8 cellular contexts compared by ENCODE assay signal in the genomic region with DNA sequence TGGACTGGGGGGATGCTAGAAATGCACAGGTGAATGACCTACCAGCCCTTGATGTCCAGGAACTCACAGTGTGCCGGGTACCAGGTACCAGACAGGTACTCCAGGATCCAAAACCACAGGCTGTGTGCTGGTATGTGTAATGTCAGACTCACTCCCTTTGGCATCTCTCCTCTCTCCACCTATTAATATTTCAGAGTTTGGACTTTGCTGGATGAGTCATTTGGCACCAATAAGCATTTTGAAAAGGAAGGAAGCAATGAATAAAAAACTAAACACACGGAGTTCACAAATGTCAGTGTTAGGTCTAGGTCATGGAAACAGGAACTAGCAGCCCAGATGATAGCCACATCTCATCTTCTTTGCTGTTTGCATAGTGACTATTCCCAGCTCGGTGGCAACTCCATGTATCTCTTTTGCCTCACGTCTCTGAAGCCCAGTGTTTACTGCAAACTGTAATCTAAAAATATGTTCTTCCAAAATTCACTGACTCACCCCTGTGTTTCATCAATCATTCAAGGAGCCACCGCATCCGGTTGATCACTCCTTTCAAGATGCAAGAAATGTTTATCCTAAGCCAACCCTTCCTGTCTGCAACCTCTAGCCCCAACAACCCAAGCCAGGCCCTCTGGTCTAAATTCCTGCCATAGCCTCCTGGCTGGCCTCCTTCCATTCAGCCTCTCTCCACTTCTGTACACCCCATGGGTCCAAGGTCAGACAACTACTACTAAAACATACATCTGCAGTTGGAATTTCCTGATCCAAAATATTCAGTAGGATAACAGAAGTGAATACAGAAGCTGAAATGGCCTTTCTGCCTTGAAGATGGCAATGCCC. TPM values are rescaled to one million over a fixed set of nuclear protein-coding genes. Genes with fewer than 3 reads are reported as not detected.
DNase-seq lines count a peak whose midpoint lies in the region; ATAC-seq and TF ChIP-seq lines count a peak whose summit lies in the region.

No MANE protein-coding gene starts in this region.

- peaks cover 20 to 76% (median 50%) of the 10 kb centered on the region in 10 experiments for H3K4me1 ChIP-seq in BLaER1 treated with 17β-estradiol and CSF1 and Interleukin-3, amounts not matched to agents 10 nM and 100 nM
- H3K4me1 ChIP-seq in adipocyte (ENCODE audit: control insufficient read depth, insufficient read depth, low read length) = peaks cover 76% of the 10 kb centered on the region
- H3K4me1 ChIP-seq in hepatocyte (ENCODE audit: insufficient read depth) = peaks cover 27% of the 10 kb centered on the region

- no peak overlapping the region for H2AFZ ChIP-seq in hepatocyte

- WGBS in hepatocyte (ENCODE audit: low lambda C conversion rate, missing lambda C conversion rate) = 65% methylated on average over 6 of the region's 6 CpGs

- TF ChIP-seq CTCF in hepatocyte (IDR thresholded peaks at IDR 0.05; ENCODE audit: poor library complexity) = no peak

- peak overlapping the region in 7 of 11 experiments; percentile 17 to 70 (median 47); a peak in 10 of 22 replicates for H3K9ac ChIP-seq in BLaER1 treated with 17β-estradiol and CSF1 and Interleukin-3, amounts not matched to agents 10 nM and 100 nM
- H3K9ac ChIP-seq in adipocyte (ENCODE audit: low read length) = peak overlapping the region; percentile 67

- ATAC-seq in HG03378 (IDR thresholded peaks at IDR 0.05; ENCODE audit: unreplicated experiment) = no peak
- no peak for ATAC-seq in GM19351 (IDR thresholded peaks at IDR 0.05; ENCODE audit: unreplicated experiment)

- no peaks in the 10 kb centered on the region for H3K36me3 ChIP-seq in BLaER1 treated with 17β-estradiol and CSF1 and Interleukin-3, amounts not matched to agents 10 nM and 100 nM
- peaks cover 9% of the 10 kb centered on the region for H3K36me3 ChIP-seq in adipocyte (ENCODE audit: control insufficient read depth, insufficient read depth, low read length, severe bottlenecking)
- H3K36me3 ChIP-seq in hepatocyte (replicated peaks; ENCODE audit: insufficient read depth, low read depth) = no peaks in the 10 kb centered on the region

- peaks cover 0 to 19% (median 15%) of the 10 kb centered on the region in 11 experiments; a peak in 21 of 22 replicates for H3K27me3 ChIP-seq in BLaER1 treated with 17β-estradiol and CSF1 and Interleukin-3, amounts not matched to agents 10 nM and 100 nM
- H3K27me3 ChIP-seq in adipocyte (replicated peaks; ENCODE audit: control insufficient read depth, insufficient read depth, low read length) = no peaks in the 10 kb centered on the region
- H3K27me3 ChIP-seq in hepatocyte = no peaks in the 10 kb centered on the region

- no peaks in the 10 kb centered on the region for H3K9me2 ChIP-seq in hepatocyte (replicated peaks; ENCODE audit: insufficient read depth)

- H4K20me1 ChIP-seq in BLaER1 treated with 17β-estradiol and CSF1 and Interleukin-3, amounts not matched to agents 10 nM and 100 nM = peaks cover 0 to 7% (median 0%) of the 10 kb centered on the region in 11 experiments; a peak in 2 of 22 replicates
- no peaks in the 10 kb centered on the region for H4K20me1 ChIP-seq in hepatocyte (ENCODE audit: insufficient read depth, poor library complexity, severe bottlenecking)

- H3K27ac ChIP-seq in BLaER1 treated with 17β-estradiol and CSF1 and Interleukin-3, amounts not matched to agents 10 nM and 100 nM = peak overlapping the region; percentile 26 to 85 (median 66); a peak in 19 of 22 replicates
- H3K27ac ChIP-seq in hepatocyte = peak overlapping the region; percentile 40

- H3K9me3 ChIP-seq in BLaER1 treated with 17β-estradiol and CSF1 and Interleukin-3, amounts not matched to agents 10 nM and 100 nM (replicated peaks in 1 of 11) = no peaks in the 10 kb centered on the region
- H3K9me3 ChIP-seq in adipocyte (ENCODE audit: control insufficient read depth, low read length) (no peaks in the 10 kb centered on the region), hepatocyte (ENCODE audit: low read depth) (no peaks in the 10 kb centered on the region)

- H3K4me3 ChIP-seq in BLaER1 treated with 17β-estradiol and CSF1 and Interleukin-3, amounts not matched to agents 10 nM and 100 nM = peak overlapping the region in 4 of 10 experiments; percentile 23 to 43 (median 31); a peak in 7 of 20 replicates
- H3K4me3 ChIP-seq in adipocyte (ENCODE audit: low read length) = peak overlapping the region; percentile 23
- no peak overlapping the region for H3K4me3 ChIP-seq in hepatocyte

- peaks cover 91% of the 10 kb centered on the region for H3K79me2 ChIP-seq in hepatocyte

- H3K4me2 ChIP-seq in BLaER1 treated with 17β-estradiol and CSF1 and Interleukin-3, amounts not matched to agents 10 nM and 100 nM = peak overlapping the region; percentile 37 to 94 (median 88)
- no peak overlapping the region for H3K4me2 ChIP-seq in hepatocyte

- peak; percentile 98 for DNase-seq in LHCN-M2 (ENCODE audit: low read depth)
- DNase-seq in adipocyte (ENCODE audit: low read depth) = peak; percentile 86
- DNase-seq in hepatocyte (ENCODE audit: low spot score) = peak; percentile 40
- DNase-seq in stromal cell of bone marrow (ENCODE audit: low read depth) = peak; percentile 90
- DNase-seq in NCI-H187 (lab: John Stamatoyannopoulos, UW) = no peak

RNA-seq across cellular contexts. Expression of a gene that starts 8.4 kb away (rescaled TPM):
- total RNA-seq in LHCN-M2 (2014; rRNA removed) (173 and 224 TPM in 2 replicates), hepatocyte (97.0 and 109 TPM in 2 replicates)
- polyA plus RNA-seq in LHCN-M2 (2012) = 367 TPM
- 103 and 113 TPM in 2 replicates for polyA plus RNA-seq in hepatocyte

RNA-seq across cellular contexts. Expression of a gene that starts 55.8 kb away (rescaled TPM):
- total RNA-seq in LHCN-M2 (2014; rRNA removed) (0.17 and 0.71 TPM in 2 replicates), hepatocyte (297 and 324 TPM in 2 replicates)
- polyA plus RNA-seq in LHCN-M2 (2012) = not detected
- polyA plus RNA-seq in hepatocyte = 78.0 and 84.4 TPM in 2 replicates

Comparison
In these comparisons a context has a peak if more than half of its experiments do, and no peak if none do; other contexts are left out.
1. DNase-seq: peak in LHCN-M2 (single experiment), adipocyte (single experiment), hepatocyte (single experiment) and stromal cell of bone marrow (single experiment); none in NCI-H187 (0 of 2).
2. RNA of a gene that starts 55.8 kb away (total RNA-seq): 297 to 324 TPM in hepatocyte; 0.17 to 0.71 TPM in LHCN-M2; every median in the first group is over 100 times any median in the second.